ENCODE assay signal across 8 cellular contexts in genomic region chr14:89973234-89973823, GRCh38. TPM values are rescaled to one million over a fixed set of nuclear protein-coding genes. Genes with fewer than 3 reads are reported as not detected.
DNase-seq lines count a peak whose midpoint lies in the region; ATAC-seq, FAIRE-seq and TF ChIP-seq lines count a peak whose summit lies in the region.

No MANE protein-coding gene starts in this region.

- no peak overlapping the region for H3K23ac ChIP-seq in neuronal stem cell (ENCODE audit: low read depth, low read length, poor library complexity)

- no peak overlapping the region for H3K4me3 Mint-ChIP-seq in activated T-helper 1 cell treated with anti-CD3 and anti-CD28 coated beads, Interleukin-12 subunit alpha, Interleukin-12 subunit beta, Interleukin-2, Interleukin-4 antibody, amounts not matched to agents 30 ng/mL and 10 ng/mL and 1 ng/mL, durations not matched to agents 14 hours and 24 hours and 36 hours

- ATAC-seq in aorta (ENCODE audit: low FRiP score) = peak; percentile 83

- H3K36me3 ChIP-seq in neuronal stem cell (replicated peaks in 1 of 2; ENCODE audit: control insufficient read depth in 2 of 2, insufficient read depth in 2 of 2, low read length in 2 of 2) (peaks cover 23 to 94% of the 10 kb centered on the region in 2 donors), aorta (ENCODE audit: control insufficient read depth in 1 of 2, insufficient read depth in 2 of 2, low read length in 1 of 2) (peaks cover 2 to 4% of the 10 kb centered on the region in 2 donors)

- H3K27me3 ChIP-seq in neuronal stem cell (ENCODE audit: control insufficient read depth in 3 of 3, insufficient read depth in 3 of 3, low read depth in 1 of 3, low read length in 3 of 3) (no peaks in the 10 kb centered on the region), aorta (ENCODE audit: control insufficient read depth in 1 of 2, insufficient read depth in 2 of 2, low read length in 1 of 2) (no peaks in the 10 kb centered on the region)

- TF ChIP-seq CTCF in GM13976 (IDR thresholded peaks at IDR 0.05; ENCODE audit: borderline replicate concordance, control extremely low read depth, extremely low read depth, insufficient read depth, missing control alignments) = peak; percentile 69

- H3K27ac Mint-ChIP-seq in activated T-helper 1 cell treated with anti-CD3 and anti-CD28 coated beads, Interleukin-12 subunit alpha, Interleukin-12 subunit beta, Interleukin-2, Interleukin-4 antibody, amounts not matched to agents 30 ng/mL and 10 ng/mL and 1 ng/mL, durations not matched to agents 14 hours and 24 hours and 36 hours = no peak overlapping the region

- no CpG with 5 or more reads among the region's 7 CpGs for WGBS in neuronal stem cell (ENCODE audit: extremely low coverage in 2 of 2, insufficient read length in 2 of 2, insufficient replicate concordance in 1 of 2), 2 donors
- 53 to 54% methylated on average over 7 of the region's 7 CpGs for WGBS in aorta, 2 donors

- in situ Hi-C loops in GM13976 (cut with MboI; ENCODE audit: low sequenced_read_pairs, unreplicated experiment) = loop anchor here (10.0 kb wide), 1 partner anchor 261 kb away; no protein-coding TSS in a partner anchor

- intact Hi-C loops in activated T-helper 1 cell treated with anti-CD3 and anti-CD28 coated beads, Interleukin-12 subunit alpha, Interleukin-12 subunit beta, Interleukin-2, Interleukin-4 antibody, amounts not matched to agents 30 ng/mL and 10 ng/mL and 1 ng/mL, durations not matched to agents 14 hours and 24 hours and 36 hours (cut with micrococcal nuclease) = loop anchor here (1.0 kb wide), 4 partner anchors 18 to 262 kb away; partner anchors contain the start of gene TDP1
- intact Hi-C loops in aorta (cut with DNase I) = loop anchor here in 1 of 2 donors (10.0 kb wide), 1 partner anchor 261 kb away; no protein-coding TSS in a partner anchor

- H3K4me3 ChIP-seq in neuronal stem cell (ENCODE audit: low read length in 2 of 2) (no peak overlapping the region), aorta (ENCODE audit: low read length in 2 of 2) (no peak overlapping the region)

- peaks cover 49% of the 10 kb centered on the region for H3K36me3 Mint-ChIP-seq in activated T-helper 1 cell treated with anti-CD3 and anti-CD28 coated beads, Interleukin-12 subunit alpha, Interleukin-12 subunit beta, Interleukin-2, Interleukin-4 antibody, amounts not matched to agents 30 ng/mL and 10 ng/mL and 1 ng/mL, durations not matched to agents 14 hours and 24 hours and 36 hours (ENCODE audit: low read depth)

- no peak overlapping the region for H2AFZ ChIP-seq in neuronal stem cell (ENCODE audit: low read length)

- H3K79me1 ChIP-seq in neuronal stem cell (ENCODE audit: low read depth, low read length) = no peaks in the 10 kb centered on the region

- no peaks in the 10 kb centered on the region for H3K9me3 ChIP-seq in neuronal stem cell (replicated peaks in 1 of 2; ENCODE audit: control insufficient read depth in 2 of 2, insufficient read depth in 1 of 2, low read depth in 1 of 2, low read length in 2 of 2)
- no peaks in the 10 kb centered on the region for H3K9me3 ChIP-seq in aorta (ENCODE audit: control insufficient read depth, low read length)

- H3K9ac ChIP-seq in neuronal stem cell (ENCODE audit: low read depth, low read length, poor library complexity) = no peak overlapping the region

- no peak overlapping the region for H3K27ac ChIP-seq in neuronal stem cell (replicated peaks; ENCODE audit: low read length)
- H3K27ac ChIP-seq in aorta (ENCODE audit: low read depth in 1 of 2, low read length in 2 of 2) = no peak overlapping the region

- no peaks in the 10 kb centered on the region for H3K4me1 ChIP-seq in neuronal stem cell (ENCODE audit: control insufficient read depth in 2 of 2, insufficient read depth in 1 of 2, low read depth in 1 of 2, low read length in 2 of 2)
- H3K4me1 ChIP-seq in aorta (ENCODE audit: control insufficient read depth in 1 of 2, insufficient read depth in 2 of 2, low read length in 2 of 2) = no peaks in the 10 kb centered on the region

- H3K14ac ChIP-seq in neuronal stem cell (ENCODE audit: low read length) = no peak overlapping the region

- DNase-seq in GM13976 (ENCODE audit: low spot score) = peak; percentile 61
- peak; percentile 47 for DNase-seq in HT1080 (ENCODE audit: low read depth)
- peak; percentile 22 for DNase-seq in NOMO-1 treated with dmso at 0.1 percent for 144 hours (lab: John Stamatoyannopoulos, UW; ENCODE audit: unreplicated experiment)
- DNase-seq in activated T-helper 1 cell treated with anti-CD3 and anti-CD28 coated beads, Interleukin-12 subunit alpha, Interleukin-12 subunit beta, Interleukin-2, Interleukin-4 antibody, amounts not matched to agents 30 ng/mL and 10 ng/mL and 1 ng/mL, durations not matched to agents 14 hours and 24 hours and 36 hours (ENCODE audit: low spot score) = peak; percentile 25
- DNase-seq in fibroblast of the conjunctiva (ENCODE audit: low read depth) = peak; percentile 57
- peak; percentile 46 for DNase-seq in neuronal stem cell (ENCODE audit: low spot score)
- DNase-seq in aorta = peak; percentile 69 to 80

- no peak overlapping the region for H2AK5ac ChIP-seq in neuronal stem cell (ENCODE audit: low read depth, low read length)

- no peaks in the 10 kb centered on the region for H3K27me3 Mint-ChIP-seq in activated T-helper 1 cell treated with anti-CD3 and anti-CD28 coated beads, Interleukin-12 subunit alpha, Interleukin-12 subunit beta, Interleukin-2, Interleukin-4 antibody, amounts not matched to agents 30 ng/mL and 10 ng/mL and 1 ng/mL, durations not matched to agents 14 hours and 24 hours and 36 hours (ENCODE audit: insufficient read depth)

- peak; percentile 57 for FAIRE-seq in A204.1 (lab: Jason Lieb, UNC)

- no peak overlapping the region for H3K4me2 ChIP-seq in neuronal stem cell (ENCODE audit: insufficient read depth, low read length, poor library complexity, severe bottlenecking)

- H2BK120ac ChIP-seq in neuronal stem cell (ENCODE audit: low read depth, low read length) = no peak overlapping the region

- H4K91ac ChIP-seq in neuronal stem cell (ENCODE audit: low read depth, low read length, poor library complexity) = no peak overlapping the region

- H2BK15ac ChIP-seq in neuronal stem cell (ENCODE audit: low read length) = no peak overlapping the region

- no peak overlapping the region for H2BK12ac ChIP-seq in neuronal stem cell (ENCODE audit: low read length)

- no peak overlapping the region for H4K8ac ChIP-seq in neuronal stem cell (ENCODE audit: low read depth, low read length)

- H3K9me3 Mint-ChIP-seq in activated T-helper 1 cell treated with anti-CD3 and anti-CD28 coated beads, Interleukin-12 subunit alpha, Interleukin-12 subunit beta, Interleukin-2, Interleukin-4 antibody, amounts not matched to agents 30 ng/mL and 10 ng/mL and 1 ng/mL, durations not matched to agents 14 hours and 24 hours and 36 hours = no peaks in the 10 kb centered on the region

- peaks cover 5% of the 10 kb centered on the region for H3K4me1 Mint-ChIP-seq in activated T-helper 1 cell treated with anti-CD3 and anti-CD28 coated beads, Interleukin-12 subunit alpha, Interleukin-12 subunit beta, Interleukin-2, Interleukin-4 antibody, amounts not matched to agents 30 ng/mL and 10 ng/mL and 1 ng/mL, durations not matched to agents 14 hours and 24 hours and 36 hours (ENCODE audit: low read depth)

- no peak overlapping the region for H2BK5ac ChIP-seq in neuronal stem cell (ENCODE audit: low read length)

- H3K4ac ChIP-seq in neuronal stem cell (ENCODE audit: low read length) = no peak overlapping the region

- no peak overlapping the region for H3K18ac ChIP-seq in neuronal stem cell (ENCODE audit: low read length)

RNA-seq across cellular contexts. Expression of gene TDP1, which starts 17.6 kb away (rescaled TPM):
- 49.9 and 52.5 TPM in 2 replicates for total RNA-seq in HT1080 (2014; rRNA removed; shearing (Covaris generic))
- polyA plus RNA-seq in HT1080 (2015; cell fraction: cytosol; rRNA removed) = 29.8 and 35.8 TPM in 2 replicates
- 43.4 and 44.8 TPM in 2 replicates for polyA plus RNA-seq in HT1080 (2015; cell fraction: nucleus; rRNA removed)
- 78.5 and 84.2 TPM in 2 replicates for total RNA-seq in activated T-helper 1 cell treated with anti-CD3 and anti-CD28 coated beads, Interleukin-12 subunit alpha, Interleukin-12 subunit beta, Interleukin-2, Interleukin-4 antibody, amounts not matched to agents 30 ng/mL and 10 ng/mL and 1 ng/mL, durations not matched to agents 14 hours and 24 hours and 36 hours
- 38.0 TPM for polyA plus RNA-seq in neuronal stem cell (2013, experiment 1 of 2)
- 38.0 TPM for polyA plus RNA-seq in neuronal stem cell (2013, experiment 2 of 2)
- total RNA-seq in aorta = 10 to 100 TPM; 10.4 to 13.3 TPM
- polyA plus RNA-seq in aorta = 1 to 10 TPM; 3.5 to 4.5 TPM

RNA-seq across cellular contexts. Expression of gene EFCAB11, which starts 18.8 kb away (rescaled TPM):
- 3.9 and 12.2 TPM in 2 replicates for total RNA-seq in HT1080 (2014; rRNA removed; shearing (Covaris generic))
- polyA plus RNA-seq in HT1080 (2015; cell fraction: cytosol; rRNA removed) = 10.8 and 11.3 TPM in 2 replicates
- 3.0 and 4.6 TPM in 2 replicates for polyA plus RNA-seq in HT1080 (2015; cell fraction: nucleus; rRNA removed)
- 6.0 and 8.2 TPM in 2 replicates for total RNA-seq in activated T-helper 1 cell treated with anti-CD3 and anti-CD28 coated beads, Interleukin-12 subunit alpha, Interleukin-12 subunit beta, Interleukin-2, Interleukin-4 antibody, amounts not matched to agents 30 ng/mL and 10 ng/mL and 1 ng/mL, durations not matched to agents 14 hours and 24 hours and 36 hours
- 10.6 TPM for polyA plus RNA-seq in neuronal stem cell (2013, experiment 1 of 2)
- 10.6 TPM for polyA plus RNA-seq in neuronal stem cell (2013, experiment 2 of 2)
- total RNA-seq in aorta = 1 to 10 TPM; 3.4 to 7.5 TPM
- 1 to 10 TPM; 5.1 to 8.8 TPM for polyA plus RNA-seq in aorta

Comparison
In these comparisons a context has a peak if more than half of its experiments do, and no peak if none do; other contexts are left out.
1. DNase-seq: peak in every context shown above with its lines; median percentile 74 in aorta; 61 in GM13976; 57 in fibroblast of the conjunctiva; 47 in HT1080; 46 in neuronal stem cell; 25 in activated T-helper 1 cell treated with anti-CD3 and anti-CD28 coated beads, Interleukin-12 subunit alpha, Interleukin-12 subunit beta, Interleukin-2, Interleukin-4 antibody, amounts not matched to agents 30 ng/mL and 10 ng/mL and 1 ng/mL, durations not matched to agents 14 hours and 24 hours and 36 hours; 22 in NOMO-1 treated with dmso at 0.1 percent for 144 hours.